Comparison of ENCODE assay signal across 8 cellular contexts in the genomic region with DNA sequence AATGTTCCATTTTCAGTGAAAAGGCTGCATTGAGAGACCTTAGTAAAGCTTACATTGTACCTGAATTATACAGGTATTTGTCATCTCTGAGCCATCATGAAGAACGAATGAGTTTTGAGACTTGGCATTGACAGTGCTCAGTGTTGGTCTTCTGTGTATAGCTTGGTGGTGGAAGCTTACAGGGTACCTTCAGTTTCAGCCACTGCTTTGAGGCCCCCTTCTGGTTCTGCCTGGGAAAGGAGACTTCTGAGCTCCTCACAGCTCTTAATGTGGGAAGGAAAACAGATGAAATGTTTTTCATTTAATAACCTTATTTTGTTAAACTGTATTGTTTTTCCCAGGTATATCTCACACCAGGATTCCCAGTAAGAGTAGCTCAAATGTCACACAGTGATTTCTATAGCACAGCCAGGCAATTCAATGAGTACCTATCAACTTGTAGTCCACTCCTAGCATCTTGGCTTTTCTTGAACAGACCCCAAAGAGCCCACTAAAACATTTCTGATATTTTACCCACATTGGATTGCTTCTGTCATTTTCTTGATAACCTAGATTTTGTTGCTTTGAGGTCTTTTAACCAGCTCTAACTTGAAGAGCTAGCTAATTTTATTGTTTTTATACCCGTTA. TPM values are rescaled to one million over a fixed set of nuclear protein-coding genes. Genes with fewer than 3 reads are reported as not detected.
DNase-seq lines count a peak whose midpoint lies in the region; ATAC-seq and TF ChIP-seq lines count a peak whose summit lies in the region.

No MANE protein-coding gene starts in this region.

- no peak overlapping the region for H3K4me3 Mint-ChIP-seq in T-helper 17 cell

- TF ChIP-seq POLR2A in heart left ventricle (IDR thresholded peaks at IDR 0.05) (no peak), stomach (IDR thresholded peaks at IDR 0.05) (no peak)

- no peaks in the 10 kb centered on the region for H3K9me3 ChIP-seq in heart left ventricle
- no peaks in the 10 kb centered on the region for H3K9me3 ChIP-seq in right atrium auricular region
- H3K9me3 ChIP-seq in T-helper 17 cell (ENCODE audit: control insufficient read depth, low read length, poor library complexity, severe bottlenecking): no peaks in the 10 kb centered on the region
- no peaks in the 10 kb centered on the region for H3K9me3 ChIP-seq in stomach

- no peaks in the 10 kb centered on the region for H3K27me3 Mint-ChIP-seq in T-helper 17 cell

- no peak for TF ChIP-seq EP300 in stomach (IDR thresholded peaks at IDR 0.05)

- no peak overlapping the region for H3K27ac Mint-ChIP-seq in T-helper 17 cell

- intact Hi-C loops in heart left ventricle (cut with DNase I): loop anchor here in 2 of 10 donors (5.0 to 10.0 kb wide), 2 partner anchors 141 to 144 kb away; no protein-coding TSS in a partner anchor
- intact Hi-C loops in stomach (cut with DNase I; ENCODE audit: low total_unique reads): no loop called here

- H3K27ac ChIP-seq in heart left ventricle: no peak overlapping the region
- H3K27ac ChIP-seq in right atrium auricular region: no peak overlapping the region
- H3K27ac ChIP-seq in stomach: no peak overlapping the region

- peaks cover 10% of the 10 kb centered on the region for H3K4me1 Mint-ChIP-seq in T-helper 17 cell

- H3K4me3 ChIP-seq in heart left ventricle (no peak overlapping the region), right atrium auricular region (no peak overlapping the region), epithelial cell of esophagus (ENCODE audit: low read length) (no peak overlapping the region), stomach (no peak overlapping the region)

- DNase-seq in heart left ventricle (no peak), right atrium auricular region (ENCODE audit: low spot score) (no peak), HPDE6-E6E7 (ENCODE audit: extremely low spot score) (peak; percentile 3), T-helper 17 cell (no peak), epithelial cell of esophagus (ENCODE audit: low read depth) (peak; percentile 48), occipital lobe (lab: John Stamatoyannopoulos, UW) (peak; percentile 8), stomach (no peak)

- 52 to 63% (median 56%) methylated on average over 2 of the region's 2 CpGs for WGBS in heart left ventricle, 4 donors
- 57 to 66% (median 58%) methylated on average over 2 of the region's 2 CpGs for WGBS in stomach, 5 donors

- peaks cover 0 to 12% (median 5%) of the 10 kb centered on the region in 12 donors for H3K4me1 ChIP-seq in heart left ventricle
- H3K4me1 ChIP-seq in right atrium auricular region: peaks cover 0 to 4% of the 10 kb centered on the region in 2 donors
- H3K4me1 ChIP-seq in stomach: peaks cover 4 to 13% (median 8%) of the 10 kb centered on the region in 4 donors

- no peaks in the 10 kb centered on the region for H3K27me3 ChIP-seq in heart left ventricle
- no peaks in the 10 kb centered on the region for H3K27me3 ChIP-seq in right atrium auricular region
- H3K27me3 ChIP-seq in stomach: no peaks in the 10 kb centered on the region

- ATAC-seq in heart left ventricle: peak; percentile 37 to 74 (median 69)
- peak; percentile 94 for ATAC-seq in GM21723 (IDR thresholded peaks at IDR 0.05; ENCODE audit: unreplicated experiment)
- peak; percentile 71 for ATAC-seq in T-helper 17 cell

- H3K36me3 Mint-ChIP-seq in T-helper 17 cell (ENCODE audit: low read depth): no peaks in the 10 kb centered on the region

- H3K36me3 ChIP-seq in heart left ventricle (peaks cover 0 to 2% (median 0%) of the 10 kb centered on the region in 9 donors), right atrium auricular region (no peaks in the 10 kb centered on the region), stomach (no peaks in the 10 kb centered on the region)

- peak in 10 of 12 donors; percentile 14 to 56 (median 40) for TF ChIP-seq CTCF in heart left ventricle (IDR thresholded peaks at IDR 0.05)
- TF ChIP-seq CTCF in right atrium auricular region (IDR thresholded peaks at IDR 0.05): peak in 1 of 2 donors; percentile 56
- TF ChIP-seq CTCF in epithelial cell of esophagus (IDR thresholded peaks at IDR 0.05; ENCODE audit: insufficient read depth, low read depth, low read length, missing control alignments): peak; percentile 49
- TF ChIP-seq CTCF in stomach (IDR thresholded peaks at IDR 0.05): no peak

RNA-seq across cellular contexts. Expression of a gene that starts 5.6 kb away (rescaled TPM):
- total RNA-seq in heart left ventricle (10 to 100 TPM in 5 of 9 donors, 1 to 10 TPM in 4; 5.6 to 18.5 (median 10.9) TPM), right atrium auricular region (1 to 10 TPM; 2.0 to 3.8 TPM), T-helper 17 cell (1 to 10 TPM; 2.8 to 3.6 TPM), occipital lobe (123 TPM), stomach (1 to 10 TPM in 2 of 5 donors, not detected in 3; 5.9 to 7.9 TPM)
- polyA plus RNA-seq in heart left ventricle (10 to 100 TPM in 1 of 2 donors, 1 to 10 TPM in 1; 7.9 to 10.7 TPM), stomach (1 to 10 TPM; 6.2 to 8.6 (median 6.4) TPM)

RNA-seq across cellular contexts. Expression of a gene that starts 6.4 kb away (rescaled TPM):
- total RNA-seq in heart left ventricle (10 to 100 TPM; 32.1 to 53.9 (median 41.1) TPM), right atrium auricular region (10 to 100 TPM; 31.8 to 40.5 TPM), T-helper 17 cell (10 to 100 TPM; 51.1 to 55.5 TPM), occipital lobe (70.0 TPM), stomach (100 to 1,000 TPM in 2 of 5 donors, 10 to 100 TPM in 3; 30.9 to 213 (median 54.7) TPM)
- polyA plus RNA-seq in heart left ventricle (10 to 100 TPM; 12.6 to 72.4 TPM), stomach (10 to 100 TPM; 33.8 to 77.9 (median 55.7) TPM)

Comparison
In these comparisons a context has a peak if more than half of its experiments do, and no peak if none do; other contexts are left out.
1. DNase-seq: peak in HPDE6-E6E7 (single experiment), epithelial cell of esophagus (single experiment) and occipital lobe (single experiment); none in heart left ventricle (0 of 5), right atrium auricular region (single experiment), T-helper 17 cell (0 of 3) and stomach (single experiment).
2. CTCF ChIP-seq: peak in heart left ventricle (10 of 12) and epithelial cell of esophagus (single experiment); none in stomach (0 of 7).
3. Peak in every context shown above with its lines, with median percentiles within 50 percentile points of each other: ATAC-seq.